ENCODE assay signal across 1 cellular context in the genomic region with DNA sequence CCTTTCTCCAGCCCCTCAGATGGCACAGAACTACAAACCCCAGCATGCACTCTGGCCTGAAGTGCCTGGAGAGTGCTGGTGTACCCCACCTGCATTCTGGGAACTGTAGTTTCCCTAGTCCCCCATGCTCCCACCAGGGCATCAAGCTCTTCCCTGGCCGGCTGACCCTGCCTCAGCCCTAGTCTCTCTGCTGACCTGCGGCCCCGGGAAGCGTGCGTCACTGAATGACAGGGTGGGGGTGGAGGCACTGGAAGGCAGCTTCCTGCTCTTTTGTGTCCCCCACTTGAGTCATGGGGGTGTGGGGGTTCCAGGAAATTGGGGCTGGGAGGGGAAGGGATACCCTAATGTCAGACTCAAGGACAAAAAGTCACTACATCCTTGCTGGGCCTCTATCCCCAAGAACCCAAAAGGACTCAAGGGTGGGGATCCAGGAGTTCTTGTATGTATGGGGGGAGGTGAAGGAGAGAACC.
TF ChIP-seq lines count a peak whose summit lies in the region.

No MANE protein-coding gene starts in this region.

TF ChIP-seq in HCT116, 20 proteins besides CTCF, POLR2A, EP300 and RAD21 (continued from another document):
- TF ChIP-seq EGR1 (IDR thresholded peaks at IDR 0.05; ENCODE audit: low read depth) (no peak), POLR2AphosphoS5 (IDR thresholded peaks at IDR 0.05; ENCODE audit: low read depth, low read length) (no peak), ZFX (IDR thresholded peaks at IDR 0.05) (no peak), ZBTB33 (IDR thresholded peaks at IDR 0.05; ENCODE audit: extremely low read depth, insufficient replicate concordance, low read length) (no peak), SRF (IDR thresholded peaks at IDR 0.05; ENCODE audit: low read depth) (no peak)
